Comparison of ENCODE assay signal across 12 cellular contexts in genomic region chr20:5845686-5846651, GRCh38.
A peak's percentile ranks its signal among the peaks of the same experiment; 100 is the strongest.
DNase-seq lines count a peak whose midpoint lies in the region; ATAC-seq, FAIRE-seq and TF ChIP-seq lines count a peak whose summit lies in the region.
"Had no signal": no experiment of that assay in that cellular context is flagged by ENCODE, and none has a peak within 500 bp of the region (broad histone marks: within the 10 kb centered on the region; RNA-seq: fewer than 3 reads in every experiment).

No MANE protein-coding gene starts in this region.

- no peak for TF ChIP-seq POLR2A in HepG2 (IDR thresholded peaks at IDR 0.05; ENCODE audit: insufficient read depth in 1 of 2, low read depth in 2 of 2, low read length in 2 of 2)

- POLR2A ChIA-PET in HepG2 (lab: Yijun Ruan, JAX) (no interaction called here), WTC11 (lab: Charles Lee) (no interaction called here)

- peaks cover 9% of the 10 kb centered on the region for H3K36me3 Mint-ChIP-seq in CD4-positive, CD25-positive, alpha-beta regulatory T cell
- H3K36me3 Mint-ChIP-seq in activated T-helper 17 cell treated with anti-CD3 and anti-CD28 coated beads, Interleukin-2, amount 50 U/mL, for 72 hours (ENCODE audit: low read depth), result peaks cover 21% of the 10 kb centered on the region
- peaks cover 3% of the 10 kb centered on the region; the same call in 1 of the 2 replicates for H3K36me3 Mint-ChIP-seq in WTC11

- H3K27ac Mint-ChIP-seq in CD4-positive, CD25-positive, alpha-beta regulatory T cell, result peak overlapping the region; percentile 45 to 79 (median 70)
- peak overlapping the region; percentile 90 for H3K27ac Mint-ChIP-seq in activated T-helper 17 cell treated with anti-CD3 and anti-CD28 coated beads, Interleukin-2, amount 50 U/mL, for 72 hours
- H3K27ac Mint-ChIP-seq in WTC11, result no peak overlapping the region
- H3K27ac Mint-ChIP-seq: activated CD8-positive, alpha-beta T cell treated with anti-CD3 and anti-CD28 coated beads, Interleukin-2, amount 10 ng/mL, durations not matched to agents 7 days and 5 days had no signal

- no peaks in the 10 kb centered on the region for H3K79me2 ChIP-seq in HepG2 (ENCODE audit: insufficient read depth, low read length)

- CTCF ChIA-PET in HepG2 (lab: Yijun Ruan, JAX; ENCODE audit: low intra/inter-chr PET ratio, low total read pairs), result no interaction called here
- CTCF ChIA-PET in WTC11 (lab: Charles Lee), result interaction anchor here (1.3 to 2.1 kb wide), 2 partner anchors 21 to 317 kb away, joined by 3 to 7 read pairs; no protein-coding TSS in a partner anchor

- TF ChIP-seq EP300 in HepG2 (IDR thresholded peaks at IDR 0.05; ENCODE audit: low read depth in 2 of 2, low read length in 2 of 2) (no peak), HepG2 (CRISPR knock-in tag; IDR thresholded peaks at IDR 0.05; ENCODE audit: borderline replicate concordance) (no peak)

- in situ Hi-C loops in HepG2 (cut with HindIII; ENCODE audit: extremely low pct_ligation_motif_present, low pct_unique_long_range_greater_than_20kb), result no loop called here

- peak; percentile 34 to 64 (median 47) for DNase-seq in CD4-positive, CD25-positive, alpha-beta regulatory T cell
- DNase-seq in LNCaP clone FGC (ENCODE audit: low read depth), result peak; percentile 69
- no peak for DNase-seq in HepG2 (ENCODE audit: low spot score)
- no peak for DNase-seq in WTC11 (ENCODE audit: low spot score)
- DNase-seq in activated T-cell treated with anti-CD3 and anti-CD28 coated beads for 4 hours, result no peak
- DNase-seq: activated CD8-positive, alpha-beta T cell treated with anti-CD3 and anti-CD28 coated beads, Interleukin-2, amount 10 ng/mL, durations not matched to agents 7 days and 5 days; EL had no signal

- no peaks in the 10 kb centered on the region for H3K27me3 Mint-ChIP-seq in CD4-positive, CD25-positive, alpha-beta regulatory T cell
- H3K27me3 Mint-ChIP-seq in activated T-helper 17 cell treated with anti-CD3 and anti-CD28 coated beads, Interleukin-2, amount 50 U/mL, for 72 hours, result no peaks in the 10 kb centered on the region
- no peaks in the 10 kb centered on the region for H3K27me3 Mint-ChIP-seq in WTC11 (ENCODE audit: low read depth)
- H3K27me3 Mint-ChIP-seq: stimulated activated naive CD8-positive, alpha-beta T cell treated with anti-CD3 and anti-CD28 coated beads, Interleukin-15, amount 100 ng/mL, for 72 hours had no signal

- intact Hi-C loops in HepG2 (cut with micrococcal nuclease; ENCODE audit: unreplicated experiment), result no loop called here

- peaks cover 39 to 71% (median 62%) of the 10 kb centered on the region in 4 donors for H3K4me1 Mint-ChIP-seq in CD4-positive, CD25-positive, alpha-beta regulatory T cell
- peaks cover 41% of the 10 kb centered on the region for H3K4me1 Mint-ChIP-seq in activated T-helper 17 cell treated with anti-CD3 and anti-CD28 coated beads, Interleukin-2, amount 50 U/mL, for 72 hours
- peaks cover 11% of the 10 kb centered on the region for H3K4me1 Mint-ChIP-seq in WTC11

- no peak overlapping the region for H2AFZ ChIP-seq in HepG2 (ENCODE audit: low read length)

- peak overlapping the region; percentile 88 for H3K27ac ChIP-seq in CD4-positive, CD25-positive, alpha-beta regulatory T cell (ENCODE audit: insufficient read depth, low read length, poor library complexity, severe bottlenecking)
- no peak overlapping the region for H3K27ac ChIP-seq in HepG2 (ENCODE audit: extremely low read length, insufficient read depth, low read length)

- TF ChIP-seq CTCF in LNCaP clone FGC (IDR thresholded peaks at IDR 0.05; ENCODE audit: control insufficient read depth, extremely low read depth, insufficient read depth) (no peak), HepG2 (CRISPR knock-in tag; IDR thresholded peaks at IDR 0.05) (no peak), WTC11 (IDR thresholded peaks at IDR 0.05) (no peak)

- H3K9ac ChIP-seq in HepG2 (ENCODE audit: insufficient read depth, low read depth, low read length), result no peak overlapping the region

- H3K4me2 ChIP-seq in HepG2 (ENCODE audit: low read depth, low read length), result no peak overlapping the region

- H3K4me1 ChIP-seq in CD4-positive, CD25-positive, alpha-beta regulatory T cell (ENCODE audit: control insufficient read depth, insufficient read depth, low read length, poor library complexity, severe bottlenecking), result peaks cover 55% of the 10 kb centered on the region
- peaks cover 19% of the 10 kb centered on the region for H3K4me1 ChIP-seq in HepG2 (ENCODE audit: insufficient read depth, low read length)

- H3K4me3 ChIP-seq in CD4-positive, CD25-positive, alpha-beta regulatory T cell (ENCODE audit: low read depth, low read length), result peak overlapping the region; percentile 52
- H3K4me3 ChIP-seq in LNCaP clone FGC (ENCODE audit: low read depth, low read length) (peak overlapping the region; percentile 25), HepG2 (replicated peaks in 1 of 3; ENCODE audit: insufficient read depth in 1 of 3, low read depth in 2 of 3, low read length in 3 of 3) (no peak overlapping the region)

- FAIRE-seq in HepG2 (lab: Jason Lieb, UNC), result no peak

- H3K36me3 ChIP-seq in CD4-positive, CD25-positive, alpha-beta regulatory T cell (ENCODE audit: control insufficient read depth, insufficient read depth, low read length), result no peaks in the 10 kb centered on the region
- H3K36me3 ChIP-seq in HepG2 (replicated peaks in 1 of 2; ENCODE audit: control insufficient read depth in 1 of 2, insufficient read depth in 2 of 2, low read length in 2 of 2), result no peaks in the 10 kb centered on the region

- no peaks in the 10 kb centered on the region for H4K20me1 ChIP-seq in HepG2 (ENCODE audit: insufficient read depth, low read length)

- H3K9me3 Mint-ChIP-seq in CD4-positive, CD25-positive, alpha-beta regulatory T cell, result peaks cover 0 to 4% (median 0%) of the 10 kb centered on the region in 7 donors
- no peaks in the 10 kb centered on the region for H3K9me3 Mint-ChIP-seq in activated T-helper 17 cell treated with anti-CD3 and anti-CD28 coated beads, Interleukin-2, amount 50 U/mL, for 72 hours
- H3K9me3 Mint-ChIP-seq in WTC11, result peaks cover 4% of the 10 kb centered on the region
- H3K9me3 Mint-ChIP-seq: stimulated activated naive CD8-positive, alpha-beta T cell treated with anti-CD3 and anti-CD28 coated beads, Interleukin-15, amount 100 ng/mL, for 72 hours had no signal

- H3K9me3 ChIP-seq in CD4-positive, CD25-positive, alpha-beta regulatory T cell (ENCODE audit: control insufficient read depth in 2 of 2, low read length in 2 of 2), result no peaks in the 10 kb centered on the region
- no peaks in the 10 kb centered on the region for H3K9me3 ChIP-seq in HepG2 (ENCODE audit: low read length)

- 68% methylated on average over 12 of the region's 12 CpGs for WGBS in HepG2 (ENCODE audit: low lambda C conversion rate)

- H3K27me3 ChIP-seq in CD4-positive, CD25-positive, alpha-beta regulatory T cell (ENCODE audit: control insufficient read depth, insufficient read depth, low read length), result no peaks in the 10 kb centered on the region
- no peaks in the 10 kb centered on the region; a peak in 1 of 5 replicates for H3K27me3 ChIP-seq in HepG2 (ENCODE audit: control insufficient read depth in 1 of 2, insufficient read depth in 2 of 2, low read length in 2 of 2)

- no TSS peak for BruUV-seq in HepG2 (replicated peaks; lab: Mats Ljungman, UMichigan)

- peak; percentile 8 to 12 for ATAC-seq in CD4-positive, CD25-positive, alpha-beta regulatory T cell (ENCODE audit: low read depth in 2 of 2)
- ATAC-seq in activated T-helper 17 cell treated with anti-CD3 and anti-CD28 coated beads, Interleukin-2, amount 50 U/mL, for 72 hours (replicated peaks), result peak; percentile 4
- ATAC-seq in HepG2, result no peak
- no peak for ATAC-seq in WTC11
- no peak for ATAC-seq in HG03442 (IDR thresholded peaks at IDR 0.05; ENCODE audit: unreplicated experiment)
- no peak for ATAC-seq in HG03108 (IDR thresholded peaks at IDR 0.05; ENCODE audit: unreplicated experiment)
- ATAC-seq: activated CD8-positive, alpha-beta T cell treated with anti-CD3 and anti-CD28 coated beads, Interleukin-2, amount 10 ng/mL, durations not matched to agents 7 days and 5 days; HCT116; stimulated activated naive CD8-positive, alpha-beta T cell treated with anti-CD3 and anti-CD28 coated beads, Interleukin-15, amount 100 ng/mL, for 72 hours had no signal

- peak overlapping the region in 3 of 4 donors; percentile 7 to 48 (median 10) for H3K4me3 Mint-ChIP-seq in CD4-positive, CD25-positive, alpha-beta regulatory T cell
- peak overlapping the region; percentile 50 for H3K4me3 Mint-ChIP-seq in activated T-helper 17 cell treated with anti-CD3 and anti-CD28 coated beads, Interleukin-2, amount 50 U/mL, for 72 hours
- H3K4me3 Mint-ChIP-seq in WTC11, result no peak overlapping the region
- H3K4me3 Mint-ChIP-seq: activated CD8-positive, alpha-beta T cell treated with anti-CD3 and anti-CD28 coated beads, Interleukin-2, amount 10 ng/mL, durations not matched to agents 7 days and 5 days had no signal

- TF ChIP-seq RAD21 in HepG2 (CRISPR knock-in tag; IDR thresholded peaks at IDR 0.05), result no peak

TF ChIP-seq in HepG2, 621 proteins besides CTCF, POLR2A, EP300 and RAD21 (continues in another document):
- TF ChIP-seq RFX3 (CRISPR knock-in tag; IDR thresholded peaks at IDR 0.05) (peak; percentile 62), ZBTB20 (CRISPR knock-in tag; IDR thresholded peaks at IDR 0.05; ENCODE audit: borderline replicate concordance, low read depth) (no peak), ZNF335 (CRISPR knock-in tag; IDR thresholded peaks at IDR 0.05) (no peak)

TF ChIP-seq in WTC11, 78 proteins besides CTCF, POLR2A, EP300 and RAD21 (continues in another document):
- TF ChIP-seq, protein P1, sequence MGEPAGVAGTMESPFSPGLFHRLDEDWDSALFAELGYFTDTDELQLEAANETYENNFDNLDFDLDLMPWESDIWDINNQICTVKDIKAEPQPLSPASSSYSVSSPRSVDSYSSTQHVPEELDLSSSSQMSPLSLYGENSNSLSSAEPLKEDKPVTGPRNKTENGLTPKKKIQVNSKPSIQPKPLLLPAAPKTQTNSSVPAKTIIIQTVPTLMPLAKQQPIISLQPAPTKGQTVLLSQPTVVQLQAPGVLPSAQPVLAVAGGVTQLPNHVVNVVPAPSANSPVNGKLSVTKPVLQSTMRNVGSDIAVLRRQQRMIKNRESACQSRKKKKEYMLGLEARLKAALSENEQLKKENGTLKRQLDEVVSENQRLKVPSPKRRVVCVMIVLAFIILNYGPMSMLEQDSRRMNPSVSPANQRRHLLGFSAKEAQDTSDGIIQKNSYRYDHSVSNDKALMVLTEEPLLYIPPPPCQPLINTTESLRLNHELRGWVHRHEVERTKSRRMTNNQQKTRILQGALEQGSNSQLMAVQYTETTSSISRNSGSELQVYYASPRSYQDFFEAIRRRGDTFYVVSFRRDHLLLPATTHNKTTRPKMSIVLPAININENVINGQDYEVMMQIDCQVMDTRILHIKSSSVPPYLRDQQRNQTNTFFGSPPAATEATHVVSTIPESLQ (CRISPR knock-in tag; IDR thresholded peaks at IDR 0.05), result no peak
- TF ChIP-seq MXD4 (CRISPR knock-in tag; IDR thresholded peaks at IDR 0.05; ENCODE audit: borderline replicate concordance), result no peak

Comparison
In these comparisons a context has a peak if more than half of its experiments do, and no peak if none do; other contexts are left out.
1. ATAC-seq: peak in CD4-positive, CD25-positive, alpha-beta regulatory T cell (2 of 2) and activated T-helper 17 cell treated with anti-CD3 and anti-CD28 coated beads, Interleukin-2, amount 50 U/mL, for 72 hours (single experiment); none in HepG2 (single experiment), WTC11 (single experiment), HG03442 (single experiment) and HG03108 (single experiment).
2. DNase-seq: peak in CD4-positive, CD25-positive, alpha-beta regulatory T cell (3 of 3) and LNCaP clone FGC (single experiment); none in HepG2 (single experiment), WTC11 (single experiment) and activated T-cell treated with anti-CD3 and anti-CD28 coated beads for 4 hours (single experiment).
3. H3K4me3 ChIP-seq: peak in CD4-positive, CD25-positive, alpha-beta regulatory T cell (single experiment) and LNCaP clone FGC (single experiment); none in HepG2 (0 of 3).